ENCODE assay signal across 29 cellular contexts in genomic region chr2:232970051-232970450, GRCh38. TPM values are rescaled to one million over a fixed set of nuclear protein-coding genes. Genes with fewer than 3 reads are reported as not detected.
"Had no signal": no experiment of that assay in that cellular context is flagged by ENCODE, and none has a peak within 500 bp of the region (broad histone marks: within the 10 kb centered on the region; RNA-seq: fewer than 3 reads in every experiment).

No MANE protein-coding gene starts in this region.

- H3K4me3 Mint-ChIP-seq: activated naive CD4-positive, alpha-beta T cell treated with anti-CD3 and anti-CD28 coated beads for 36 hours; activated naive CD8-positive, alpha-beta T cell treated with anti-CD3 and anti-CD28 coated beads for 36 hours; effector memory CD8-positive, alpha-beta T cell; naive thymus-derived CD4-positive, alpha-beta T cell; stimulated activated effector memory CD8-positive, alpha-beta T cell treated with anti-CD3 and anti-CD28 coated beads, Interleukin-12 subunit alpha, Interleukin-12 subunit beta, amount 100 ng/mL, for 72 hours; stimulated activated naive CD8-positive, alpha-beta T cell treated with anti-CD3 and anti-CD28 coated beads, Interleukin-15, Interleukin-2, amounts not matched to agents 100 ng/mL and 50 ng/mL, for 24 hours; type B pancreatic cell had no signal

- H3K9me3 Mint-ChIP-seq: effector memory CD8-positive, alpha-beta T cell; stimulated activated naive CD8-positive, alpha-beta T cell treated with anti-CD3 and anti-CD28 coated beads, Interleukin-15, Interleukin-2, amounts not matched to agents 100 ng/mL and 50 ng/mL, for 24 hours; type B pancreatic cell had no signal

- H3K9me3 ChIP-seq: adrenal gland, body of pancreas, pancreas, psoas muscle, sigmoid colon, thoracic aorta had no signal

- H3K4me3 ChIP-seq: adrenal gland, body of pancreas, heart left ventricle, pancreas, psoas muscle, sigmoid colon, thoracic aorta had no signal

- H3K36me3 Mint-ChIP-seq: activated naive CD8-positive, alpha-beta T cell treated with anti-CD3 and anti-CD28 coated beads for 36 hours; stimulated activated effector memory CD8-positive, alpha-beta T cell treated with anti-CD3 and anti-CD28 coated beads, Interleukin-12 subunit alpha, Interleukin-12 subunit beta, amount 100 ng/mL, for 72 hours; type B pancreatic cell had no signal

- H3K27ac ChIP-seq: adrenal gland, body of pancreas, foreskin keratinocyte, heart left ventricle, pancreas, psoas muscle, sigmoid colon, thoracic aorta had no signal

- H3K27ac Mint-ChIP-seq: activated naive CD4-positive, alpha-beta T cell treated with anti-CD3 and anti-CD28 coated beads for 36 hours; activated naive CD8-positive, alpha-beta T cell treated with anti-CD3 and anti-CD28 coated beads for 36 hours; naive thymus-derived CD4-positive, alpha-beta T cell; stimulated activated effector memory CD8-positive, alpha-beta T cell treated with anti-CD3 and anti-CD28 coated beads, Interleukin-12 subunit alpha, Interleukin-12 subunit beta, amount 100 ng/mL, for 72 hours; stimulated activated naive CD8-positive, alpha-beta T cell treated with anti-CD3 and anti-CD28 coated beads, Interleukin-15, Interleukin-2, amounts not matched to agents 100 ng/mL and 50 ng/mL, for 24 hours; type B pancreatic cell had no signal

- H3K4me1 ChIP-seq: adrenal gland, body of pancreas, foreskin keratinocyte, heart left ventricle, pancreas, psoas muscle, sigmoid colon had no signal

- H3K27me3 ChIP-seq: adrenal gland, body of pancreas, pancreas, sigmoid colon had no signal

- H3K36me3 ChIP-seq: adrenal gland, heart left ventricle, pancreas, sigmoid colon, thoracic aorta had no signal

- DNase-seq: activated CD4-positive, alpha-beta T cell treated with anti-CD3 and anti-CD28 coated beads for 4 hours; activated CD4-positive, alpha-beta T cell treated with anti-CD3 and anti-CD28 coated beads, Interleukin-2, amount 50 U/mL, for 48 hours; activated CD8-positive, alpha-beta memory T cell treated with anti-CD3 and anti-CD28 coated beads for 24 hours; activated effector memory CD4-positive, alpha-beta T cell treated with anti-CD3 and anti-CD28 coated beads, Interleukin-2, amount 50 U/mL, for 16 hours; activated naive CD4-positive, alpha-beta T cell treated with anti-CD3 and anti-CD28 coated beads for 36 hours; activated naive CD8-positive, alpha-beta T cell treated with anti-CD3 and anti-CD28 coated beads for 36 hours; adrenal gland; aorta; body of pancreas; cerebellar nuclear complex; cortex of kidney; effector memory CD8-positive, alpha-beta T cell; foreskin keratinocyte; heart left ventricle; hypothalamus; left cardiac atrium; mammary epithelial cell; midbrain; naive thymus-derived CD4-positive, alpha-beta T cell; psoas muscle; sigmoid colon; small intestine; stimulated activated CD4-positive, alpha-beta T cell treated with anti-CD3 and anti-CD28 coated beads, Interleukin-4, amount 100 ng/mL, for 24 hours had no signal

- H3K4me1 Mint-ChIP-seq: activated naive CD8-positive, alpha-beta T cell treated with anti-CD3 and anti-CD28 coated beads for 36 hours; naive thymus-derived CD4-positive, alpha-beta T cell; stimulated activated effector memory CD8-positive, alpha-beta T cell treated with anti-CD3 and anti-CD28 coated beads, Interleukin-12 subunit alpha, Interleukin-12 subunit beta, amount 100 ng/mL, for 72 hours had no signal

RNA-seq across cellular contexts. Expression of gene NGEF, which starts 43.0 kb away (rescaled TPM):
- total RNA-seq: activated naive CD8-positive, alpha-beta T cell treated with anti-CD3 and anti-CD28 coated beads for 36 hours; naive thymus-derived CD4-positive, alpha-beta T cell; T-helper 2 cell treated with Interferon-gamma antibody and Interleukin-4, amounts not matched to agents 100 ng/mL and 5 ng/mL, for 36 hours had no signal
- polyA plus RNA-seq: naive thymus-derived CD4-positive, alpha-beta T cell had no signal
